In genomic region chr6:17884501-17885039, GRCh38 we compare ENCODE assay signal across 8 cellular contexts.
DNase-seq lines count a peak whose midpoint lies in the region; ATAC-seq and TF ChIP-seq lines count a peak whose summit lies in the region.

No MANE protein-coding gene starts in this region.

- no peaks in the 10 kb centered on the region for H3K27me3 Mint-ChIP-seq in WTC11 (ENCODE audit: low read depth)
- H3K27me3 Mint-ChIP-seq in CD8-positive, alpha-beta T cell (ENCODE audit: low read depth) = peaks cover 17% of the 10 kb centered on the region

- peak; percentile 25 for DNase-seq in amniotic epithelial cell (ENCODE audit: low read depth)
- DNase-seq in WTC11 (ENCODE audit: low spot score) = no peak
- DNase-seq in CD8-positive, alpha-beta T cell = no peak
- no peak for DNase-seq in RKO (ENCODE audit: low spot score)

- H3K9me3 Mint-ChIP-seq in WTC11 = no peaks in the 10 kb centered on the region
- no peaks in the 10 kb centered on the region for H3K9me3 Mint-ChIP-seq in CD8-positive, alpha-beta T cell

- peak overlapping the region; percentile 43 for H3K4me3 ChIP-seq in BLaER1
- H3K4me3 ChIP-seq in subcutaneous abdominal adipose tissue (ENCODE audit: low read depth in 1 of 5, low read length in 5 of 5) = no peak overlapping the region
- no peak overlapping the region for H3K4me3 ChIP-seq in CD8-positive, alpha-beta T cell (ENCODE audit: low read depth, low read length)

- intact Hi-C loops in CD8-positive, alpha-beta T cell (cut with DNase I, micrococcal nuclease) = no loop called here

- no peak overlapping the region for H3K4me3 Mint-ChIP-seq in WTC11
- no peak overlapping the region for H3K4me3 Mint-ChIP-seq in CD8-positive, alpha-beta T cell

- no peaks in the 10 kb centered on the region for H4K20me1 ChIP-seq in BLaER1

- H3K9ac ChIP-seq in BLaER1 = peak overlapping the region; percentile 72
- H3K9ac ChIP-seq in subcutaneous abdominal adipose tissue (ENCODE audit: low read length in 5 of 5) = no peak overlapping the region

- ATAC-seq in GM19397 (IDR thresholded peaks at IDR 0.05; ENCODE audit: unreplicated experiment) (peak; percentile 75), HG03280 (IDR thresholded peaks at IDR 0.05; ENCODE audit: unreplicated experiment) (peak; percentile 80), WTC11 (no peak)
- no peak for ATAC-seq in CD8-positive, alpha-beta T cell

- H3K4me2 ChIP-seq in BLaER1 = peak overlapping the region; percentile 80

- no peak overlapping the region for H3K27ac Mint-ChIP-seq in WTC11
- no peak overlapping the region for H3K27ac Mint-ChIP-seq in CD8-positive, alpha-beta T cell

- no peaks in the 10 kb centered on the region for H3K36me3 Mint-ChIP-seq in WTC11
- no peaks in the 10 kb centered on the region for H3K36me3 Mint-ChIP-seq in CD8-positive, alpha-beta T cell

- CTCF ChIA-PET in WTC11 (lab: Charles Lee) = no interaction called here
- CTCF ChIA-PET in CD8-positive, alpha-beta T cell (lab: Charles Lee) = no interaction called here

- POLR2A ChIA-PET in WTC11 (lab: Charles Lee) = no interaction called here
- POLR2A ChIA-PET in CD8-positive, alpha-beta T cell (lab: Charles Lee) = interaction anchor here (0.6 kb wide), 1 partner anchor 1416 kb away, joined by 4 read pairs; no protein-coding TSS in a partner anchor

- H3K36me3 ChIP-seq in BLaER1 (no peaks in the 10 kb centered on the region), subcutaneous abdominal adipose tissue (ENCODE audit: control insufficient read depth in 5 of 5, insufficient read depth in 5 of 5, low read length in 5 of 5) (no peaks in the 10 kb centered on the region)
- no peaks in the 10 kb centered on the region for H3K36me3 ChIP-seq in CD8-positive, alpha-beta T cell (ENCODE audit: insufficient read depth, low read length)

- H3K27me3 ChIP-seq in BLaER1 (no peaks in the 10 kb centered on the region), subcutaneous abdominal adipose tissue (ENCODE audit: control insufficient read depth in 5 of 5, insufficient read depth in 4 of 5, low read length in 5 of 5) (no peaks in the 10 kb centered on the region)
- H3K27me3 ChIP-seq in CD8-positive, alpha-beta T cell (ENCODE audit: insufficient read depth, low read length) = no peaks in the 10 kb centered on the region

- H3K4me1 ChIP-seq in BLaER1 (peaks cover 50% of the 10 kb centered on the region), subcutaneous abdominal adipose tissue (ENCODE audit: control insufficient read depth in 5 of 5, insufficient read depth in 5 of 5, low read length in 5 of 5) (peaks cover 3 to 31% (median 15%) of the 10 kb centered on the region in 5 donors)
- no peaks in the 10 kb centered on the region for H3K4me1 ChIP-seq in CD8-positive, alpha-beta T cell (ENCODE audit: insufficient read depth, low read length)

- H3K9me3 ChIP-seq in BLaER1 = no peaks in the 10 kb centered on the region
- H3K9me3 ChIP-seq in subcutaneous abdominal adipose tissue (ENCODE audit: control insufficient read depth in 5 of 5, low read length in 5 of 5) = no peaks in the 10 kb centered on the region
- H3K9me3 ChIP-seq in CD8-positive, alpha-beta T cell (ENCODE audit: low read length) = no peaks in the 10 kb centered on the region

- no peak for TF ChIP-seq CTCF in WTC11 (IDR thresholded peaks at IDR 0.05)
- no peak for TF ChIP-seq CTCF in CD8-positive, alpha-beta T cell (IDR thresholded peaks at IDR 0.05)

- H3K4me1 Mint-ChIP-seq in WTC11 = no peaks in the 10 kb centered on the region
- H3K4me1 Mint-ChIP-seq in CD8-positive, alpha-beta T cell (ENCODE audit: low read depth) = no peaks in the 10 kb centered on the region

- peak overlapping the region; percentile 71 for H3K27ac ChIP-seq in BLaER1
- peak overlapping the region; percentile 34 for H3K27ac ChIP-seq in subcutaneous abdominal adipose tissue (ENCODE audit: low read depth, low read length)
- H3K27ac ChIP-seq in CD8-positive, alpha-beta T cell (ENCODE audit: low read depth, low read length) = no peak overlapping the region

TF ChIP-seq in WTC11, 78 proteins besides CTCF, POLR2A, EP300 and RAD21:
- no peak for TF ChIP-seq ARID4B (CRISPR knock-in tag; IDR thresholded peaks at IDR 0.05; ENCODE audit: borderline replicate concordance)
- TF ChIP-seq ATF2 (CRISPR knock-in tag; IDR thresholded peaks at IDR 0.05; ENCODE audit: borderline replicate concordance, low read depth) = no peak
- TF ChIP-seq CREM (CRISPR knock-in tag; IDR thresholded peaks at IDR 0.05) = no peak
- TF ChIP-seq FOXP1 (CRISPR knock-in tag; IDR thresholded peaks at IDR 0.05; ENCODE audit: borderline replicate concordance) = no peak
- no peak for TF ChIP-seq SMAD3 (CRISPR knock-in tag; IDR thresholded peaks at IDR 0.05; ENCODE audit: borderline replicate concordance)
- no peak for TF ChIP-seq RELA (CRISPR knock-in tag; IDR thresholded peaks at IDR 0.05; ENCODE audit: borderline replicate concordance)
- no peak for TF ChIP-seq EMX1 (CRISPR knock-in tag; IDR thresholded peaks at IDR 0.05)
- no peak for TF ChIP-seq RORB (CRISPR knock-in tag; IDR thresholded peaks at IDR 0.05)

Comparison
In these comparisons a context has a peak if more than half of its experiments do, and no peak if none do; other contexts are left out.
1. ATAC-seq: peak in GM19397 (single experiment) and HG03280 (single experiment); none in WTC11 (single experiment) and CD8-positive, alpha-beta T cell (single experiment).